8 cellular contexts compared by ENCODE assay signal in genomic region chr3:53046171-53047170, GRCh38. TPM values are rescaled to one million over a fixed set of nuclear protein-coding genes. Genes with fewer than 3 reads are reported as not detected.
DNase-seq lines count a peak whose midpoint lies in the region; ATAC-seq and TF ChIP-seq lines count a peak whose summit lies in the region.

No MANE protein-coding gene starts in this region.

- H3K36me3 ChIP-seq in Panc1 (ENCODE audit: control insufficient read depth, insufficient read depth, low read length), result no peaks in the 10 kb centered on the region
- H3K36me3 ChIP-seq in osteoblast (ENCODE audit: insufficient read depth, low read length), result no peaks in the 10 kb centered on the region
- no peaks in the 10 kb centered on the region for H3K36me3 ChIP-seq in thyroid gland

- H3K27me3 ChIP-seq in Panc1 (ENCODE audit: control insufficient read depth, insufficient read depth, low read length), result no peaks in the 10 kb centered on the region
- H3K27me3 ChIP-seq in osteoblast (ENCODE audit: insufficient read depth, low read length), result peaks cover 5% of the 10 kb centered on the region
- H3K27me3 ChIP-seq in thyroid gland, result no peaks in the 10 kb centered on the region

- H2AFZ ChIP-seq in osteoblast (ENCODE audit: low read length), result peak overlapping the region; percentile 84

- H3K79me2 ChIP-seq in osteoblast (ENCODE audit: insufficient read depth, low read length), result peaks cover 23% of the 10 kb centered on the region

- H3K4me1 ChIP-seq in Panc1 (ENCODE audit: control insufficient read depth, insufficient read depth, low read length), result peaks cover 18% of the 10 kb centered on the region
- H3K4me1 ChIP-seq in osteoblast (ENCODE audit: insufficient read depth, low read length), result peaks cover 4% of the 10 kb centered on the region
- peaks cover 0 to 19% of the 10 kb centered on the region in 2 donors for H3K4me1 ChIP-seq in thyroid gland

- ATAC-seq in HG03045 (IDR thresholded peaks at IDR 0.05; ENCODE audit: unreplicated experiment), result peak; percentile 33
- peak; percentile 72 for ATAC-seq in Panc1

- in situ Hi-C loops in Panc1 (cut with HindIII; ENCODE audit: low pct_unique_long_range_greater_than_20kb, low sequenced_read_pairs), result no loop called here

- POLR2A ChIA-PET in Panc1 (lab: Charles Lee), result interaction anchor here (0.6 to 0.7 kb wide), 2 partner anchors 62 to 85 kb away, joined by 3 read pairs; no protein-coding TSS in a partner anchor

- BruUV-seq in Panc1 (replicated peaks; lab: Mats Ljungman, UMichigan), result no TSS peak

- no peaks in the 10 kb centered on the region for H3K9me3 ChIP-seq in Panc1 (ENCODE audit: control insufficient read depth, insufficient read depth, low read depth, low read length)
- no peaks in the 10 kb centered on the region for H3K9me3 ChIP-seq in osteoblast (ENCODE audit: low read depth, low read length)
- H3K9me3 ChIP-seq in thyroid gland, result no peaks in the 10 kb centered on the region

- TF ChIP-seq POLR2A in thyroid gland (IDR thresholded peaks at IDR 0.05), result peak in 1 of 2 donors; percentile 4

- intact Hi-C loops in Panc1 (cut with micrococcal nuclease; ENCODE audit: unreplicated experiment) (no loop called here), thyroid gland (cut with DNase I) (no loop called here)

- no peaks in the 10 kb centered on the region for H4K20me1 ChIP-seq in osteoblast (ENCODE audit: insufficient read depth, low read length)

- 2 to 17% methylated on average over 20 to 39 of the region's 113 CpGs for WGBS in thyroid gland, 2 donors

- peak overlapping the region; percentile 76 for H3K4me2 ChIP-seq in osteoblast (ENCODE audit: insufficient read depth, low read length)

- peak overlapping the region; percentile 61 to 62 for H3K4me3 ChIP-seq in Panc1 (ENCODE audit: low read depth in 2 of 2, low read length in 2 of 2)
- H3K4me3 ChIP-seq in osteoblast (ENCODE audit: insufficient read depth, low read length), result peak overlapping the region; percentile 84
- peak overlapping the region in 2 of 3 donors; percentile 81 to 95 for H3K4me3 ChIP-seq in thyroid gland (replicated peaks in 1 of 3)

- CTCF ChIA-PET in Panc1 (lab: Charles Lee), result no interaction called here

- peak; percentile 5 for DNase-seq in NCI-H2107 treated with DMSO at 0.1 percent for 48 hours (lab: John Stamatoyannopoulos, UW; ENCODE audit: unreplicated experiment)
- no peak for DNase-seq in NCI-H2107 (lab: John Stamatoyannopoulos, UW)
- no peak for DNase-seq in Panc1 (ENCODE audit: low read depth, low spot score)
- peak; percentile 58 for DNase-seq in activated effector memory CD4-positive, alpha-beta T cell treated with Interleukin-2 at 50 U/mL for 16 hours
- peak; percentile 53 for DNase-seq in globus pallidus (ENCODE audit: low spot score)
- peak; percentile 91 for DNase-seq in osteoblast (ENCODE audit: insufficient read length, low spot score, missing footprints)
- peak; percentile 53 to 58 for DNase-seq in thyroid gland

- TF ChIP-seq CTCF in Panc1 (IDR thresholded peaks at IDR 0.05), result peak; percentile 79
- peak; percentile 21 for TF ChIP-seq CTCF in osteoblast (IDR thresholded peaks at IDR 0.05; ENCODE audit: extremely low read depth, low read depth, low read length)
- TF ChIP-seq CTCF in thyroid gland (IDR thresholded peaks at IDR 0.05), result peak in 4 of 6 experiments; percentile 31 to 48 (median 38)

- peak overlapping the region; percentile 69; the same call in 1 of the 2 replicates for H3K27ac ChIP-seq in Panc1 (ENCODE audit: low read length)
- no peak overlapping the region for H3K27ac ChIP-seq in osteoblast (ENCODE audit: low read depth, low read length)
- peak overlapping the region in 2 of 3 donors; percentile 14 to 91 for H3K27ac ChIP-seq in thyroid gland

RNA-seq across cellular contexts. Expression of gene SFMBT1, which starts 0.6 kb away (rescaled TPM):
- total RNA-seq in Panc1 (2021; ENCODE audit: unreplicated experiment) (24.4 TPM), osteoblast (11.6 and 12.4 TPM in 2 replicates), thyroid gland (10 to 100 TPM; 17.2 to 35.3 (median 31.1) TPM)
- polyA plus RNA-seq in Panc1 (2012; ENCODE audit: insufficient read length), result 10.6 TPM

Comparison
In these comparisons a context has a peak if more than half of its experiments do, and no peak if none do; other contexts are left out.
1. DNase-seq: peak in NCI-H2107 treated with DMSO at 0.1 percent for 48 hours (single experiment), activated effector memory CD4-positive, alpha-beta T cell treated with Interleukin-2 at 50 U/mL for 16 hours (single experiment), globus pallidus (single experiment), osteoblast (single experiment) and thyroid gland (2 of 2); none in NCI-H2107 (single experiment) and Panc1 (single experiment).
2. CTCF ChIP-seq: peak in every context shown above with its lines; median percentile 79 in Panc1; 38 in thyroid gland; 21 in osteoblast.
3. Peak in every context shown above with its lines, with median percentiles within 50 percentile points of each other: H3K4me3 ChIP-seq.